In genomic region chr1:156463874-156464273, GRCh38 we compare ENCODE assay signal across 16 cellular contexts. TPM values are rescaled to one million over a fixed set of nuclear protein-coding genes. Genes with fewer than 3 reads are reported as not detected.
DNase-seq lines count a peak whose midpoint lies in the region; ATAC-seq, FAIRE-seq and TF ChIP-seq lines count a peak whose summit lies in the region.
"Had no signal": no experiment of that assay in that cellular context is flagged by ENCODE, and none has a peak within 500 bp of the region (broad histone marks: within the 10 kb centered on the region; RNA-seq: fewer than 3 reads in every experiment).

No MANE protein-coding gene starts in this region.

- no peaks in the 10 kb centered on the region for H3K9me3 ChIP-seq in esophagus squamous epithelium
- no peaks in the 10 kb centered on the region for H3K9me3 ChIP-seq in muscle layer of colon (ENCODE audit: low read length)
- no peaks in the 10 kb centered on the region for H3K9me3 ChIP-seq in thoracic aorta

- CTCF ChIA-PET in RWPE1 (lab: Yijun Ruan, JAX): no interaction called here

- intact Hi-C loops in esophagus squamous epithelium (cut with DNase I): no loop called here

- POLR2A ChIA-PET in RWPE1 (lab: Yijun Ruan, JAX; ENCODE audit: low non-redundant PET): no interaction called here

- H3K27ac ChIP-seq in RWPE1 (peak overlapping the region; percentile 48), esophagus squamous epithelium (peak overlapping the region; percentile 65 to 85 (median 79)), muscle layer of colon (ENCODE audit: low read depth, low read length) (peak overlapping the region; percentile 60), thoracic aorta (peak overlapping the region; percentile 51 to 71)

- peak; percentile 14 for ATAC-seq in thoracic aorta (ENCODE audit: insufficient number of reproducible peaks, low FRiP score, low read depth)
- ATAC-seq in esophagus mucosa: no peak
- ATAC-seq: Panc1 had no signal

- peaks cover 21 to 67% (median 36%) of the 10 kb centered on the region in 3 donors for H3K4me1 ChIP-seq in esophagus squamous epithelium
- peaks cover 29% of the 10 kb centered on the region for H3K4me1 ChIP-seq in muscle layer of colon (ENCODE audit: insufficient read depth, low read length)
- H3K4me1 ChIP-seq in thoracic aorta (ENCODE audit: control insufficient read depth in 1 of 2, low read depth in 2 of 2): peaks cover 38 to 59% of the 10 kb centered on the region in 2 donors

- H3K36me3 ChIP-seq in esophagus squamous epithelium (peaks cover 25 to 45% (median 27%) of the 10 kb centered on the region in 3 donors), muscle layer of colon (ENCODE audit: insufficient read depth, low read length) (peaks cover 40% of the 10 kb centered on the region), thoracic aorta (peaks cover 15% of the 10 kb centered on the region)

- H3K9ac ChIP-seq in muscle layer of colon (ENCODE audit: low read length): no peak overlapping the region

- WGBS in esophagus squamous epithelium, 2 donors: 62 to 69% methylated on average over 3 to 4 of the region's 4 CpGs

- H3K27me3 ChIP-seq in esophagus squamous epithelium (no peaks in the 10 kb centered on the region), muscle layer of colon (ENCODE audit: control insufficient read depth in 1 of 2, insufficient read depth in 2 of 2, low read length in 2 of 2) (no peaks in the 10 kb centered on the region), thoracic aorta (replicated peaks; ENCODE audit: insufficient read depth) (no peaks in the 10 kb centered on the region)

- no peak for TF ChIP-seq CTCF in RWPE1 (conservative IDR thresholded peaks at IDR 0.05; ENCODE audit: low read depth)
- no peak for TF ChIP-seq CTCF in esophagus squamous epithelium (IDR thresholded peaks at IDR 0.05)
- TF ChIP-seq CTCF in thoracic aorta (IDR thresholded peaks at IDR 0.05): no peak
- no peak for TF ChIP-seq CTCF in D721Med (IDR thresholded peaks at IDR 0.05; ENCODE audit: insufficient read depth, missing control alignments)

- no peak for TF ChIP-seq POLR2A in esophagus squamous epithelium (IDR thresholded peaks at IDR 0.05)

- DNase-seq in RWPE1 (ENCODE audit: low spot score) (peak; percentile 45), esophagus squamous epithelium (lab: John Stamatoyannopoulos, UW) (no peak), thoracic aorta (ENCODE audit: low spot score) (no peak), D721Med (ENCODE audit: insufficient read length, low spot score) (no peak), mesenteric fat pad (ENCODE audit: low spot score) (no peak)
- no peak for DNase-seq in activated CD4-positive, CD25-positive, alpha-beta regulatory T cell (lab: John Stamatoyannopoulos, UW)
- DNase-seq: activated CD4-positive, alpha-beta T cell treated with anti-CD3 and anti-CD28 coated beads, Interleukin-2, amount 50 U/mL, for 4 hours; activated naive CD4-positive, alpha-beta T cell; erythroblast; NCI-H1048; NCI-H446 treated with DMSO at 0.1 percent for 48 hours; stimulated activated CD8-positive, alpha-beta memory T cell treated with anti-CD3 and anti-CD28 coated beads, Interleukin-4, amount 100 ng/mL, for 48 hours had no signal

- no peak for FAIRE-seq in D721Med (lab: Jason Lieb, UNC)
- FAIRE-seq: bronchial epithelial cell had no signal

- no peak overlapping the region for H3K4me3 ChIP-seq in esophagus squamous epithelium
- no peak overlapping the region for H3K4me3 ChIP-seq in muscle layer of colon (ENCODE audit: low read depth in 1 of 2, low read length in 2 of 2)
- H3K4me3 ChIP-seq in thoracic aorta: no peak overlapping the region

RNA-seq across cellular contexts. Expression of gene MEF2D, which starts 36.7 kb away (rescaled TPM):
- total RNA-seq in esophagus squamous epithelium: 10 to 100 TPM in 3 of 4 donors, 1 to 10 TPM in 1; 9.1 to 30.1 (median 12.1) TPM
- 100 to 1,000 TPM in 1 of 2 donors, 10 to 100 TPM in 1; 76.1 to 101 TPM for total RNA-seq in thoracic aorta
- total RNA-seq in esophagus mucosa: 15.0 TPM
- total RNA-seq in mesenteric fat pad: 38.7 TPM
